ENCODE assay signal across 32 cellular contexts in genomic region chrX:9909254-9909653, GRCh38. TPM values are rescaled to one million over a fixed set of nuclear protein-coding genes. Genes with fewer than 3 reads are reported as not detected.
"Had no signal": no experiment of that assay in that cellular context is flagged by ENCODE, and none has a peak within 500 bp of the region (broad histone marks: within the 10 kb centered on the region; RNA-seq: fewer than 3 reads in every experiment).

No MANE protein-coding gene starts in this region.

- H3K27ac ChIP-seq: adrenal gland, body of pancreas, colonic mucosa, esophagus muscularis mucosa, foreskin keratinocyte, gastrocnemius medialis, heart right ventricle had no signal

- ATAC-seq: activated CD4-positive, alpha-beta T cell treated with anti-CD3 and anti-CD28 coated beads for 36 hours; activated CD8-positive, alpha-beta memory T cell treated with anti-CD3 and anti-CD28 coated beads, Interleukin-2, amount 10 ng/mL, durations not matched to agents 7 days and 5 days; activated CD8-positive, alpha-beta T cell treated with anti-CD3 and anti-CD28 coated beads, Interleukin-2, amount 10 ng/mL, durations not matched to agents 7 days and 5 days; activated naive CD8-positive, alpha-beta T cell treated with anti-CD3 and anti-CD28 coated beads, Interleukin-2, amount 50 U/mL, for 24 hours; body of pancreas; foreskin keratinocyte; gastrocnemius medialis; heart right ventricle had no signal

- H3K9me3 ChIP-seq: adrenal gland, body of pancreas, colonic mucosa, esophagus muscularis mucosa, gastrocnemius medialis, heart right ventricle had no signal

- H3K27me3 ChIP-seq: adrenal gland, body of pancreas, colonic mucosa, esophagus muscularis mucosa, foreskin keratinocyte had no signal

- DNase-seq: activated CD4-positive, alpha-beta memory T cell treated with anti-CD3 and anti-CD28 coated beads for 36 hours; activated CD4-positive, alpha-beta T cell treated with anti-CD3 and anti-CD28 coated beads for 36 hours; activated CD4-positive, alpha-beta T cell treated with anti-CD3 and anti-CD28 coated beads, Interleukin-2, amount 10 ng/mL, durations not matched to agents 24 days and 14 days; activated CD4-positive, CD25-positive, alpha-beta regulatory T cell; activated CD4-positive, CD25-positive, alpha-beta regulatory T cell treated with anti-CD3 and anti-CD28 coated beads, Interleukin-2, amount 50 U/mL, for 72 hours; activated CD8-positive, alpha-beta memory T cell treated with anti-CD3 and anti-CD28 coated beads, Interleukin-2, amount 10 ng/mL, durations not matched to agents 7 days and 5 days; activated CD8-positive, alpha-beta memory T cell treated with anti-CD3 and anti-CD28 coated beads, Interleukin-2, amount 50 U/mL, for 4 hours; activated CD8-positive, alpha-beta T cell treated with anti-CD3 and anti-CD28 coated beads, Interleukin-2, amount 10 ng/mL, durations not matched to agents 7 days and 5 days; activated effector memory CD4-positive, alpha-beta T cell treated with anti-CD3 and anti-CD28 coated beads, Interleukin-2, amount 50 U/mL, for 16 hours; activated naive CD4-positive, alpha-beta T cell treated with anti-CD3 and anti-CD28 coated beads for 36 hours; activated naive CD8-positive, alpha-beta T cell treated with anti-CD3 and anti-CD28 coated beads for 36 hours; activated naive CD8-positive, alpha-beta T cell treated with anti-CD3 and anti-CD28 coated beads, Interleukin-2, amount 50 U/mL, for 24 hours; activated T-cell treated with anti-CD3 and anti-CD28 coated beads, Interleukin-2, amount 50 U/mL, for 1 hour; activated T-cell treated with anti-CD3 and anti-CD28 coated beads, Interleukin-2, amount 50 U/mL, for 48 hours; adrenal gland; aorta; body of pancreas; colonic mucosa; effector memory CD4-positive, alpha-beta T cell; endodermal cell; erythroblast; foreskin keratinocyte; gastrocnemius medialis; glutamatergic neuron; heart right ventricle; T-helper 2 cell had no signal

- H3K4me1 ChIP-seq: body of pancreas, colonic mucosa, esophagus muscularis mucosa, gastrocnemius medialis had no signal

- H3K36me3 ChIP-seq: adrenal gland, colonic mucosa, esophagus muscularis mucosa, gastrocnemius medialis, heart right ventricle had no signal

- H3K4me3 ChIP-seq: adrenal gland, body of pancreas, colonic mucosa, esophagus muscularis mucosa, gastrocnemius medialis, heart right ventricle had no signal

RNA-seq across cellular contexts. Expression of gene CLDN34, which starts 57.9 kb away (rescaled TPM):
- total RNA-seq: activated CD4-positive, alpha-beta memory T cell treated with anti-CD3 and anti-CD28 coated beads for 36 hours; activated CD4-positive, alpha-beta T cell treated with anti-CD3 and anti-CD28 coated beads for 36 hours; activated CD4-positive, alpha-beta T cell treated with anti-CD3 and anti-CD28 coated beads, Interleukin-2, amount 10 ng/mL, durations not matched to agents 24 days and 14 days; activated CD8-positive, alpha-beta memory T cell treated with anti-CD3 and anti-CD28 coated beads for 36 hours; activated CD8-positive, alpha-beta memory T cell treated with anti-CD3 and anti-CD28 coated beads, Interleukin-2, amount 10 ng/mL, durations not matched to agents 7 days and 5 days; activated CD8-positive, alpha-beta T cell treated with anti-CD3 and anti-CD28 coated beads, Interleukin-2, amount 10 ng/mL, durations not matched to agents 7 days and 5 days; activated naive CD4-positive, alpha-beta T cell treated with anti-CD3 and anti-CD28 coated beads for 36 hours; activated naive CD8-positive, alpha-beta T cell treated with anti-CD3 and anti-CD28 coated beads for 36 hours; activated T-helper 1 cell treated with anti-CD3 and anti-CD28 coated beads, Interleukin-12 subunit alpha, Interleukin-12 subunit beta, Interleukin-2, Interleukin-4 antibody, amounts not matched to agents 30 ng/mL and 10 ng/mL and 1 ng/mL, durations not matched to agents 14 hours and 24 hours and 36 hours; activated T-helper 2 cell treated with anti-CD3 and anti-CD28 coated beads, Interferon-gamma antibody, Interleukin-2, Interleukin-4, amounts not matched to agents 10 μg/mL and 5 μg/mL and 100 μg/mL, durations not matched to agents 14 hours and 24 hours and 36 hours; dermis microvascular lymphatic vessel endothelial cell; foreskin keratinocyte; gastrocnemius medialis; heart right ventricle; T-helper 1 cell treated with Interleukin-12 subunit alpha and Interleukin-12 subunit beta and Interleukin-4 antibody, amounts not matched to agents 30 ng/mL and 1 ng/mL, for 36 hours had no signal
- polyA plus RNA-seq: aorta, heart right ventricle had no signal
